ENCODE assay signal across 2 cellular contexts in genomic region chr12:32145096-32145495, GRCh38.
TF ChIP-seq lines count a peak whose summit lies in the region.

No MANE protein-coding gene starts in this region.

TF ChIP-seq in GM23338, 12 proteins besides CTCF, POLR2A, EP300 and RAD21 (continued from another document):
- no peak for TF ChIP-seq POLR2AphosphoS5 (IDR thresholded peaks at IDR 0.05; ENCODE audit: low read depth)
- no peak for TF ChIP-seq ETS1 (IDR thresholded peaks at IDR 0.05)
- no peak for TF ChIP-seq NANOG (IDR thresholded peaks at IDR 0.05; ENCODE audit: borderline replicate concordance)
- TF ChIP-seq EZH2 (IDR thresholded peaks at IDR 0.05; ENCODE audit: low read depth, unreplicated experiment), result no peak
- TF ChIP-seq ZNF114 (CRISPR knock-in tag; IDR thresholded peaks at IDR 0.05), result no peak
- no peak for TF ChIP-seq STAT1 (IDR thresholded peaks at IDR 0.05; ENCODE audit: unreplicated experiment)
- no peak for TF ChIP-seq ZNF462 (CRISPR knock-in tag; IDR thresholded peaks at IDR 0.05)
- TF ChIP-seq JUNB (IDR thresholded peaks at IDR 0.05; ENCODE audit: unreplicated experiment), result no peak
- no peak for TF ChIP-seq REST (IDR thresholded peaks at IDR 0.05; ENCODE audit: unreplicated experiment)

TF ChIP-seq in neural cell, 6 proteins besides CTCF, POLR2A, EP300 and RAD21 (continued from another document):
- TF ChIP-seq REST (IDR thresholded peaks at IDR 0.05; ENCODE audit: borderline replicate concordance), result peak; percentile 57
- no peak for TF ChIP-seq SMC3 (conservative IDR thresholded peaks at IDR 0.05; ENCODE audit: poor library complexity)
- TF ChIP-seq POLR2AphosphoS5 (IDR thresholded peaks at IDR 0.05), result peak; percentile 19
